In the genomic region with DNA sequence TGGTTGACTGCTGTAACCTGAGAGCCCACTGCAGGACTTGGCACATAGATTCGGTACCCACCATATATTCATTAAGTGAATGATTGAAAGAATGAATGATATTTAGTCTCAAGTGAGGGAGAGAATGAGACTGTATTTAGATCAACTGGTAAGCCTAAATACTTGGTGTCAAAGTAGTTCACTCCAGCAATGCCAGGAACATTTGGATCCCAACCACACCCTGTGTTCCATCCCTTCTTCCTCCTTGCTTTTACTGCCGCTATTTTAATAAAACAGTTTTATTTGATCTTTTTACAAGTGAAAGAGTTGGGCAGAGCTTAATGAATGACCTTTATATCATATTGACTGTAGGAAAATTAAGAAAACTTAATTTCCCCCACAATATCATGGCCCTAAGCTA, we compare ENCODE assay signal across 13 cellular contexts.
"Had no signal": no experiment of that assay in that cellular context is flagged by ENCODE, and none has a peak within 500 bp of the region (broad histone marks: within the 10 kb centered on the region; RNA-seq: fewer than 3 reads in every experiment).

No MANE protein-coding gene starts in this region.

- H3K9me3 ChIP-seq: gastroesophageal sphincter, heart right ventricle, left ventricle myocardium inferior, ovary had no signal

- H3K27ac ChIP-seq: coronary artery, gastroesophageal sphincter, heart right ventricle, left ventricle myocardium inferior, ovary had no signal

- ATAC-seq: activated CD8-positive, alpha-beta T cell treated with anti-CD3 and anti-CD28 coated beads for 36 hours; gastroesophageal sphincter; naive thymus-derived CD4-positive, alpha-beta T cell; stimulated activated naive CD8-positive, alpha-beta T cell treated with anti-CD3 and anti-CD28 coated beads, Interleukin-15, Interleukin-2, amounts not matched to agents 100 U/mL and 50 U/mL, for 24 hours had no signal

- H3K27me3 ChIP-seq: gastroesophageal sphincter, heart right ventricle, ovary had no signal

- DNase-seq: activated B cell treated with CpG ODN at 0.5 μM for 24 hours; activated CD4-positive, alpha-beta T cell treated with anti-CD3 and anti-CD28 coated beads for 4 hours; activated CD8-positive, alpha-beta T cell treated with anti-CD3 and anti-CD28 coated beads for 36 hours; activated naive CD4-positive, alpha-beta T cell treated with anti-CD3 and anti-CD28 coated beads for 36 hours; activated T-cell treated with anti-CD3 and anti-CD28 coated beads, Interleukin-2, amount 50 U/mL, for 24 hours; heart right ventricle; left ventricle myocardium inferior; naive thymus-derived CD4-positive, alpha-beta T cell; ovary; stimulated activated naive CD8-positive, alpha-beta T cell treated with anti-CD3 and anti-CD28 coated beads, Interleukin-15, Interleukin-2, amounts not matched to agents 100 U/mL and 50 U/mL, for 24 hours; substantia nigra had no signal

- H3K36me3 ChIP-seq: gastroesophageal sphincter, heart right ventricle, left ventricle myocardium inferior, ovary had no signal

- H3K4me3 ChIP-seq: gastroesophageal sphincter, left ventricle myocardium inferior, ovary had no signal

- H3K4me1 ChIP-seq: gastroesophageal sphincter, heart right ventricle, left ventricle myocardium inferior had no signal
